ENCODE assay signal across 37 cellular contexts in the genomic region with DNA sequence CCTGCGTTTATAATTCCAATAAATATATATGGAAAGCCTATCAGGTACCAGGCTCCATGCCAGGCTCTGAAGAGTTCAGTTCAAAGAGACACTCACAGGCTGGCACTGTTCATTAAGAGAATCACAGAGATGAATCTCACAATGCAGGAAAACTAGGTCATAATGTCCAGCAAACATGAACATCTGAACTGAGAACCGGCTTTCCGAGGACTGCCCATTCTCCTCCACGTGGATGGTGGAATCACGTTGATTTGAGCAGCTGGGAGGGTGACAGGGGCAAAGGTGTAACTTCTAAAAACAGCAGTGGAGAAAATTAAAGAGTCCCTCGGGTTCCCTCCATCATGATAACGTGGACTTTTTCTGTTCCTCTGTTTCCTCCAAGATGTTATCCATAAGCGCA. TPM values are rescaled to one million over a fixed set of nuclear protein-coding genes. Genes with fewer than 3 reads are reported as not detected.
"Had no signal": no experiment of that assay in that cellular context is flagged by ENCODE, and none has a peak within 500 bp of the region (broad histone marks: within the 10 kb centered on the region; RNA-seq: fewer than 3 reads in every experiment).

No MANE protein-coding gene starts in this region.

- H3K27me3 ChIP-seq: ascending aorta, brain microvascular endothelial cell, breast epithelium had no signal

- H3K4me1 ChIP-seq: adrenal gland, ascending aorta, breast epithelium had no signal

- H3K27ac ChIP-seq: adrenal gland, ascending aorta, brain microvascular endothelial cell, breast epithelium, cardiac muscle cell had no signal

- ATAC-seq: activated naive CD4-positive, alpha-beta T cell treated with anti-CD3 and anti-CD28 coated beads, Interleukin-2, amount 50 U/mL, for 72 hours; activated naive CD8-positive, alpha-beta T cell treated with anti-CD3 and anti-CD28 coated beads, Interleukin-2, amount 50 U/mL, for 24 hours; activated T-cell treated with anti-CD3 and anti-CD28 coated beads, Interleukin-2, amount 50 U/mL, for 4 hours; activated T-cell treated with anti-CD3 and anti-CD28 coated beads, Interleukin-2, amount 50 U/mL, for 72 hours; activated T-helper 17 cell treated with anti-CD3 and anti-CD28 coated beads, Interleukin-2, amount 50 U/mL, for 72 hours had no signal

- DNase-seq: activated effector memory CD4-positive, alpha-beta T cell treated with anti-CD3 and anti-CD28 coated beads, Interleukin-2, amount 50 U/mL, for 16 hours; activated effector memory CD4-positive, alpha-beta T cell treated with Interleukin-2 at 50 U/mL for 16 hours; activated gamma-delta T cell; activated gamma-delta T cell treated with Interleukin-2 at 50 U/mL for 16 hours; activated naive CD4-positive, alpha-beta T cell; activated naive CD4-positive, alpha-beta T cell treated with anti-CD3 and anti-CD28 coated beads for 36 hours; activated naive CD4-positive, alpha-beta T cell treated with anti-CD3 and anti-CD28 coated beads, Interleukin-2, amount 10 ng/mL, durations not matched to agents 7 days and 5 days; activated naive CD4-positive, alpha-beta T cell treated with anti-CD3 and anti-CD28 coated beads, Interleukin-2, amount 50 U/mL, for 16 hours; activated naive CD4-positive, alpha-beta T cell treated with Interleukin-2 at 50 U/mL for 16 hours; activated naive CD8-positive, alpha-beta T cell treated with anti-CD3 and anti-CD28 coated beads for 36 hours; activated naive CD8-positive, alpha-beta T cell treated with anti-CD3 and anti-CD28 coated beads, Interleukin-2, amount 10 ng/mL, durations not matched to agents 7 days and 5 days; activated naive CD8-positive, alpha-beta T cell treated with anti-CD3 and anti-CD28 coated beads, Interleukin-2, amount 50 U/mL, for 24 hours; activated T-cell treated with anti-CD3 and anti-CD28 coated beads, Interleukin-2, amount 50 U/mL, for 24 hours; activated T-cell treated with anti-CD3 and anti-CD28 coated beads, Interleukin-2, amount 50 U/mL, for 4 hours; activated T-cell treated with anti-CD3 and anti-CD28 coated beads, Interleukin-2, amount 50 U/mL, for 48 hours; activated T-cell treated with anti-CD3 and anti-CD28 coated beads, Interleukin-2, amount 50 U/mL, for 72 hours; adrenal gland; amniotic stem cell; amygdala; anterior cingulate cortex; aorta; brain microvascular endothelial cell; caudate nucleus; central memory CD4-positive, alpha-beta T cell; cerebellar nuclear complex had no signal

- H3K36me3 ChIP-seq: adrenal gland, ascending aorta, brain microvascular endothelial cell, breast epithelium, cardiac muscle cell had no signal

- H3K4me3 ChIP-seq: adrenal gland, ascending aorta, breast epithelium, cardiac muscle cell had no signal

- H3K9me3 ChIP-seq: adrenal gland, ascending aorta, breast epithelium had no signal

RNA-seq across cellular contexts. Expression of gene GP2, which starts 10.2 kb away (rescaled TPM):
- total RNA-seq: activated naive CD4-positive, alpha-beta T cell treated with anti-CD3 and anti-CD28 coated beads for 36 hours; activated naive CD4-positive, alpha-beta T cell treated with anti-CD3 and anti-CD28 coated beads, Interleukin-2, amount 50 U/mL, for 72 hours; activated naive CD8-positive, alpha-beta T cell treated with anti-CD3 and anti-CD28 coated beads for 36 hours; activated naive CD8-positive, alpha-beta T cell treated with anti-CD3 and anti-CD28 coated beads, Interleukin-2, amount 10 ng/mL, durations not matched to agents 7 days and 5 days; activated T-cell treated with anti-CD3 and anti-CD28 coated beads, Interleukin-2, amount 50 U/mL, for 72 hours; activated T-helper 1 cell treated with anti-CD3 and anti-CD28 coated beads, Interleukin-12 subunit alpha, Interleukin-12 subunit beta, Interleukin-2, Interleukin-4 antibody, amounts not matched to agents 30 ng/mL and 10 ng/mL and 1 ng/mL, durations not matched to agents 14 hours and 24 hours and 36 hours; activated T-helper 17 cell treated with anti-CD3 and anti-CD28 coated beads, Interleukin-2, amount 50 U/mL, for 72 hours; activated T-helper 2 cell treated with anti-CD3 and anti-CD28 coated beads, Interferon-gamma antibody, Interleukin-2, Interleukin-4, amounts not matched to agents 10 μg/mL and 5 μg/mL and 100 μg/mL, durations not matched to agents 14 hours and 24 hours and 36 hours; astrocyte; bronchial epithelial cell; cardiac muscle cell; cardiac septum; cerebellum; chondrocyte had no signal

RNA-seq across cellular contexts. Expression of gene UMOD, which starts 35.4 kb away (rescaled TPM):
- total RNA-seq: activated naive CD4-positive, alpha-beta T cell treated with anti-CD3 and anti-CD28 coated beads for 36 hours; activated naive CD4-positive, alpha-beta T cell treated with anti-CD3 and anti-CD28 coated beads, Interleukin-2, amount 50 U/mL, for 72 hours; activated naive CD8-positive, alpha-beta T cell treated with anti-CD3 and anti-CD28 coated beads for 36 hours; activated naive CD8-positive, alpha-beta T cell treated with anti-CD3 and anti-CD28 coated beads, Interleukin-2, amount 10 ng/mL, durations not matched to agents 7 days and 5 days; activated T-cell treated with anti-CD3 and anti-CD28 coated beads, Interleukin-2, amount 50 U/mL, for 4 hours; activated T-cell treated with anti-CD3 and anti-CD28 coated beads, Interleukin-2, amount 50 U/mL, for 72 hours; activated T-helper 1 cell treated with anti-CD3 and anti-CD28 coated beads, Interleukin-12 subunit alpha, Interleukin-12 subunit beta, Interleukin-2, Interleukin-4 antibody, amounts not matched to agents 30 ng/mL and 10 ng/mL and 1 ng/mL, durations not matched to agents 14 hours and 24 hours and 36 hours; activated T-helper 17 cell treated with anti-CD3 and anti-CD28 coated beads, Interleukin-2, amount 50 U/mL, for 72 hours; activated T-helper 2 cell treated with anti-CD3 and anti-CD28 coated beads, Interferon-gamma antibody, Interleukin-2, Interleukin-4, amounts not matched to agents 10 μg/mL and 5 μg/mL and 100 μg/mL, durations not matched to agents 14 hours and 24 hours and 36 hours; adrenal gland; aorta; ascending aorta; astrocyte; breast epithelium; bronchial epithelial cell; cardiac muscle cell; cardiac septum; cerebellum; chondrocyte had no signal
